8 cellular contexts compared by ENCODE assay signal in the genomic region with DNA sequence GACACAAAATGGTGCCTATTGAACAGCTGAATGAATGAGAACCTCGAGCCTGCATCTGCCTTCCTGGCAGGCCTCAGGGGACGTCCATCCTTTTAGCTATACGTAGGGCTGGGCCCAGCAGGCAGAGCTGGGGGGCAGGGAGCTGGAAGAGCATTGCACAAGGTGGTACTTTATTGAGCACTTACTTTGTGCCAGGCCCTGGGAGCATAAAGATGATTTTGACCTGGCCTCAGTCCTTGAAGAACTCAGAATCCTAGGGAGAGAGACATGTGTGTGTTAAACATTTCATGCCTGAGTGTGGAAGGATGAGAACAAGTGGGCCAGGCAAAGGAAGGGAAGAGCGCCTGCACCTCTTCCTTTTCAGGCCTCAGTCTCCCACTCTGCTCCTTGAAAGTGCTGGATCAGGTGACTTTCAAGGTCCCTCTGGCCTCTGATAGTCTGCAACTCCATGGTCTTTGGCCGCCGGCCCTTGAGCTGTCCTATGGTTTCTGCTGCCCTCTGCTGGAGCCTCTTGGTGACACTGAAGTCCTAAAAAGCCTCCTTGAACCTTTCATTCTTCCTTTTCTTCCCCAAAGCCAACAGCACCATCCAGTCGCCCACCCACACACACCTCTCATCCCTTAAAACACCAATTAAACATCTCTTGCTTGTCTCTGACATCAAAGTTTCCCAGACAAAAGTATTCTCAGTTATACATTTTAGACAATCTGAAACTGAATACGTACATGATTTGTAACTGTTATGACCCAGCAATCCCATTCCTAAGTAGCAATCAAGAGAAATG. TPM values are rescaled to one million over a fixed set of nuclear protein-coding genes. Genes with fewer than 3 reads are reported as not detected.
A peak's percentile ranks its signal among the peaks of the same experiment; 100 is the strongest.
DNase-seq lines count a peak whose midpoint lies in the region; ATAC-seq and TF ChIP-seq lines count a peak whose summit lies in the region.

No MANE protein-coding gene starts in this region.

- CTCF ChIA-PET in HCT116 (lab: Charles Lee) = interaction anchor here (0.5 to 4.6 kb wide), 10 partner anchors 30 to 271 kb away, joined by 3 to 62 read pairs (median 6); partner anchors contain the start of genes HAPLN2, ISG20L2, LRRC71 and METTL25B
- CTCF ChIA-PET in activated CD4-positive, alpha-beta T cell treated with anti-CD3 and anti-CD28 coated beads, Interleukin-2, amount 10 ng/mL, durations not matched to agents 7 days and 5 days (lab: Charles Lee) = interaction anchor here (0.7 to 5.3 kb wide), 33 partner anchors 9 to 206 kb away, joined by 3 to 31 read pairs (median 4); partner anchors contain the start of gene NTRK1

- H3K27ac ChIP-seq in BLaER1 (no peak overlapping the region), HCT116 (ENCODE audit: low read depth, low read length) (no peak overlapping the region), lung (ENCODE audit: low read depth in 1 of 2, low read length in 1 of 2) (no peak overlapping the region)

- no peak overlapping the region for H3K4me3 Mint-ChIP-seq in activated CD4-positive, alpha-beta T cell treated with anti-CD3 and anti-CD28 coated beads, Interleukin-2, amount 10 ng/mL, durations not matched to agents 7 days and 5 days

- H2AFZ ChIP-seq in HCT116 (ENCODE audit: low read depth, low read length, poor library complexity, severe bottlenecking) = peak overlapping the region; percentile 79

- no peak for TF ChIP-seq RAD21 in HCT116 (IDR thresholded peaks at IDR 0.05; ENCODE audit: low read depth)

- WGBS in lung, 2 donors = 44 to 46% methylated on average over 8 of the region's 8 CpGs

- RAD21 ChIA-PET in HCT116 (lab: Charles Lee; ENCODE audit: low non-redundant PET in 1 of 2, low total read pairs in 2 of 2, uncharacterized antibody in 2 of 2, unreplicated experiment in 2 of 2) = interaction anchor here (0.6 to 1.9 kb wide), 6 partner anchors 14 to 201 kb away, joined by 3 to 6 read pairs (median 5); partner anchors contain the start of genes ISG20L2 (in 1 of the 2) and METTL25B (in 1 of the 2)

- H3K27ac Mint-ChIP-seq in activated CD4-positive, alpha-beta T cell treated with anti-CD3 and anti-CD28 coated beads, Interleukin-2, amount 10 ng/mL, durations not matched to agents 7 days and 5 days = no peak overlapping the region

- peaks cover 59% of the 10 kb centered on the region for H3K4me1 ChIP-seq in BLaER1
- peaks cover 0 to 35% of the 10 kb centered on the region in 2 experiments; a peak in 3 of 4 replicates for H3K4me1 ChIP-seq in HCT116 (ENCODE audit: control insufficient read depth in 1 of 2, insufficient read depth in 2 of 2, low read length in 2 of 2)
- peaks cover 0 to 3% of the 10 kb centered on the region in 2 donors for H3K4me1 ChIP-seq in lung (ENCODE audit: control insufficient read depth in 2 of 2, insufficient read depth in 2 of 2, low read length in 2 of 2)

- intact Hi-C loops in HCT116 (cut with micrococcal nuclease) = loop anchor here (1.0 to 2.0 kb wide), 4 partner anchors 51 to 201 kb away; no protein-coding TSS in a partner anchor

- no TSS peak for BruUV-seq in HCT116 (replicated peaks; lab: Mats Ljungman, UMichigan)

- H3K9me3 Mint-ChIP-seq in activated CD4-positive, alpha-beta T cell treated with anti-CD3 and anti-CD28 coated beads, Interleukin-2, amount 10 ng/mL, durations not matched to agents 7 days and 5 days = no peaks in the 10 kb centered on the region

- TF ChIP-seq CTCF in HCT116 (IDR thresholded peaks at IDR 0.05 in 2 of 3, conservative IDR thresholded peaks at IDR 0.05 in 1 of 3; ENCODE audit: borderline replicate concordance in 1 of 3, insufficient read depth in 1 of 3, low read depth in 2 of 3, low read length in 2 of 3) (peak in 2 of 3 experiments; percentile 76 to 85; a peak in 4 of 6 replicates), lung (IDR thresholded peaks at IDR 0.05; ENCODE audit: control extremely low read depth, extremely low read depth) (peak; percentile 72)

- no peaks in the 10 kb centered on the region for H4K20me1 ChIP-seq in BLaER1
- H4K20me1 ChIP-seq in HCT116 (ENCODE audit: insufficient read depth) = no peaks in the 10 kb centered on the region

- H3K27me3 ChIP-seq in BLaER1 = peaks cover 35% of the 10 kb centered on the region
- H3K27me3 ChIP-seq in HCT116 (ENCODE audit: insufficient read depth, low read length) = no peaks in the 10 kb centered on the region
- no peaks in the 10 kb centered on the region for H3K27me3 ChIP-seq in lung (ENCODE audit: control insufficient read depth, insufficient read depth)

- H3K36me3 ChIP-seq in BLaER1 = no peaks in the 10 kb centered on the region
- H3K36me3 ChIP-seq in HCT116 (ENCODE audit: control insufficient read depth in 1 of 2, insufficient read depth in 2 of 2, low read length in 2 of 2) = no peaks in the 10 kb centered on the region
- H3K36me3 ChIP-seq in lung (ENCODE audit: control insufficient read depth in 2 of 2, insufficient read depth in 2 of 2, low read length in 2 of 2) = no peaks in the 10 kb centered on the region

- H3K4me2 ChIP-seq in BLaER1 = peak overlapping the region; percentile 63
- H3K4me2 ChIP-seq in HCT116 (ENCODE audit: low read length) = peak overlapping the region; percentile 37

- H3K27me3 Mint-ChIP-seq in activated CD4-positive, alpha-beta T cell treated with anti-CD3 and anti-CD28 coated beads, Interleukin-2, amount 10 ng/mL, durations not matched to agents 7 days and 5 days = peaks cover 62% of the 10 kb centered on the region

- no peaks in the 10 kb centered on the region for H3K9me3 ChIP-seq in BLaER1
- no peaks in the 10 kb centered on the region for H3K9me3 ChIP-seq in HCT116 (ENCODE audit: control insufficient read depth in 1 of 2, insufficient read depth in 1 of 2, low read depth in 1 of 2, low read length in 2 of 2)
- H3K9me3 ChIP-seq in lung (ENCODE audit: control insufficient read depth in 2 of 2, insufficient read depth in 1 of 2, low read length in 1 of 2) = no peaks in the 10 kb centered on the region

- H3K4me3 ChIP-seq in BLaER1 = no peak overlapping the region
- H3K4me3 ChIP-seq in HCT116 (replicated peaks in 1 of 2; ENCODE audit: low read depth in 1 of 2, low read length in 2 of 2) = no peak overlapping the region
- no peak overlapping the region for H3K4me3 ChIP-seq in lung

- no peaks in the 10 kb centered on the region for H3K9me2 ChIP-seq in HCT116 (ENCODE audit: insufficient read depth)

- TF ChIP-seq POLR2A in HCT116 (IDR thresholded peaks at IDR 0.05; ENCODE audit: borderline replicate concordance, extremely low read depth, insufficient read depth, insufficient read length) = no peak

- H3K4me1 Mint-ChIP-seq in activated CD4-positive, alpha-beta T cell treated with anti-CD3 and anti-CD28 coated beads, Interleukin-2, amount 10 ng/mL, durations not matched to agents 7 days and 5 days = peaks cover 23% of the 10 kb centered on the region

- DNase-seq in HCT116 (ENCODE audit: low read depth, low spot score) = peak; percentile 81
- DNase-seq in NCI-H524 (lab: John Stamatoyannopoulos, UW) = peak; percentile 48 to 73
- DNase-seq in activated CD4-positive, alpha-beta T cell treated with anti-CD3 and anti-CD28 coated beads, Interleukin-2, amount 10 ng/mL, durations not matched to agents 7 days and 5 days = peak; percentile 57
- DNase-seq in ecto neural progenitor cell (ENCODE audit: low spot score) = peak; percentile 89
- peak; percentile 76 for DNase-seq in lung (ENCODE audit: low spot score)
- peak; percentile 39 to 54 for DNase-seq in stimulated activated CD8-positive, alpha-beta memory T cell treated with anti-CD3 and anti-CD28 coated beads, Interleukin-2, amount 100 ng/mL, for 48 hours (ENCODE audit: low read depth in 2 of 2)

- H3K9ac ChIP-seq in BLaER1 (no peak overlapping the region), HCT116 (ENCODE audit: low read length) (no peak overlapping the region; the same call in 1 of the 2 replicates)

- no peaks in the 10 kb centered on the region for H3K36me3 Mint-ChIP-seq in activated CD4-positive, alpha-beta T cell treated with anti-CD3 and anti-CD28 coated beads, Interleukin-2, amount 10 ng/mL, durations not matched to agents 7 days and 5 days (ENCODE audit: low read depth)

- POLR2A ChIA-PET in HCT116 (lab: Charles Lee) = interaction anchor here (0.7 to 1.4 kb wide), 4 partner anchors 38 to 200 kb away, joined by 3 to 7 read pairs (median 4); no protein-coding TSS in a partner anchor
- POLR2A ChIA-PET in activated CD4-positive, alpha-beta T cell treated with anti-CD3 and anti-CD28 coated beads, Interleukin-2, amount 10 ng/mL, durations not matched to agents 7 days and 5 days (lab: Charles Lee) = no interaction called here

- H3K79me2 ChIP-seq in HCT116 (ENCODE audit: insufficient read depth, low read length) = no peaks in the 10 kb centered on the region

- ATAC-seq in HCT116 (peak; percentile 68), lung (ENCODE audit: insufficient read depth, low FRiP score) (peak; percentile 42), GM21619 (IDR thresholded peaks at IDR 0.05; ENCODE audit: unreplicated experiment) (no peak)

TF ChIP-seq in HCT116, 20 proteins besides CTCF, POLR2A, EP300 and RAD21 (continues in another document):
- TF ChIP-seq ZNF274 (IDR thresholded peaks at IDR 0.05; ENCODE audit: low read depth, low read length) (no peak), EZH2phosphoT487 (IDR thresholded peaks at IDR 0.05; ENCODE audit: borderline replicate concordance) (no peak), ZFX (IDR thresholded peaks at IDR 0.05) (peak; percentile 48; the same call in 1 of the 2 replicates), YY1 (IDR thresholded peaks at IDR 0.05; ENCODE audit: extremely low read depth, insufficient replicate concordance, low read depth, low read length) (peak; percentile 55), POLR2AphosphoS5 (IDR thresholded peaks at IDR 0.05; ENCODE audit: low read depth, low read length) (peak; percentile 59)

RNA-seq across cellular contexts. Expression of gene PEAR1, which starts 3.5 kb away (rescaled TPM):
- total RNA-seq in HCT116 (2021; ENCODE audit: unreplicated experiment) (10.8 TPM), lung (10 to 100 TPM; 15.1 to 15.3 TPM)
- polyA plus RNA-seq in HCT116 (2012) = 11.2 and 15.5 TPM in 2 replicates
- under 1 TPM; 0.07 to 0.15 TPM for total RNA-seq in activated CD4-positive, alpha-beta T cell treated with anti-CD3 and anti-CD28 coated beads, Interleukin-2, amount 10 ng/mL, durations not matched to agents 7 days and 5 days
- 10 to 100 TPM in 1 of 2 donors, 1 to 10 TPM in 1; 7.6 to 10.7 TPM for polyA plus RNA-seq in lung

RNA-seq across cellular contexts. Expression of gene NTRK1, which starts 29.3 kb away (rescaled TPM):
- 0.89 TPM for total RNA-seq in HCT116 (2021; ENCODE audit: unreplicated experiment)
- 0.71 and 1.0 TPM in 2 replicates for polyA plus RNA-seq in HCT116 (2012)
- 1 to 10 TPM; 1.9 to 2.0 TPM for total RNA-seq in activated CD4-positive, alpha-beta T cell treated with anti-CD3 and anti-CD28 coated beads, Interleukin-2, amount 10 ng/mL, durations not matched to agents 7 days and 5 days
- total RNA-seq in lung = under 1 TPM in 1 of 2 donors, not detected in 1; 0.61 TPM
- polyA plus RNA-seq in lung = under 1 TPM; 0.15 to 0.24 TPM

RNA-seq across cellular contexts. Expression of gene LRRC71, which starts 30.4 kb away (rescaled TPM):
- total RNA-seq in HCT116 (2021; ENCODE audit: unreplicated experiment) = not detected
- 0.15 and 0.16 TPM in 2 replicates for polyA plus RNA-seq in HCT116 (2012)
- not detected for total RNA-seq in activated CD4-positive, alpha-beta T cell treated with anti-CD3 and anti-CD28 coated beads, Interleukin-2, amount 10 ng/mL, durations not matched to agents 7 days and 5 days
- 10 to 100 TPM in 1 of 2 donors, 1 to 10 TPM in 1; 4.9 to 17.2 TPM for total RNA-seq in lung
- polyA plus RNA-seq in lung = 1 to 10 TPM; 3.4 to 3.5 TPM

RNA-seq across cellular contexts. Expression of gene INSRR, which starts 31.1 kb away (rescaled TPM):
- total RNA-seq in HCT116 (2021; ENCODE audit: unreplicated experiment) (not detected), lung (not detected)
- polyA plus RNA-seq in HCT116 (2012) = 0.03 and 0.04 TPM in 2 replicates
- under 1 TPM in 1 of 2 experiments, not detected in 1; 0.05 TPM for total RNA-seq in activated CD4-positive, alpha-beta T cell treated with anti-CD3 and anti-CD28 coated beads, Interleukin-2, amount 10 ng/mL, durations not matched to agents 7 days and 5 days
- polyA plus RNA-seq in lung = not detected

Comparison
In these comparisons a context has a peak if more than half of its experiments do, and no peak if none do; other contexts are left out.
1. RNA of gene PEAR1, which starts 3.5 kb away (total RNA-seq): 15.1 to 15.3 TPM in lung and 10.8 TPM in HCT116 (single experiment); 0.07 to 0.15 TPM in activated CD4-positive, alpha-beta T cell treated with anti-CD3 and anti-CD28 coated beads, Interleukin-2, amount 10 ng/mL, durations not matched to agents 7 days and 5 days; every median in the first group is over 10 times any median in the second.
2. Peak in every context shown above with its lines, with median percentiles within 50 percentile points of each other: DNase-seq.